In the genomic region with DNA sequence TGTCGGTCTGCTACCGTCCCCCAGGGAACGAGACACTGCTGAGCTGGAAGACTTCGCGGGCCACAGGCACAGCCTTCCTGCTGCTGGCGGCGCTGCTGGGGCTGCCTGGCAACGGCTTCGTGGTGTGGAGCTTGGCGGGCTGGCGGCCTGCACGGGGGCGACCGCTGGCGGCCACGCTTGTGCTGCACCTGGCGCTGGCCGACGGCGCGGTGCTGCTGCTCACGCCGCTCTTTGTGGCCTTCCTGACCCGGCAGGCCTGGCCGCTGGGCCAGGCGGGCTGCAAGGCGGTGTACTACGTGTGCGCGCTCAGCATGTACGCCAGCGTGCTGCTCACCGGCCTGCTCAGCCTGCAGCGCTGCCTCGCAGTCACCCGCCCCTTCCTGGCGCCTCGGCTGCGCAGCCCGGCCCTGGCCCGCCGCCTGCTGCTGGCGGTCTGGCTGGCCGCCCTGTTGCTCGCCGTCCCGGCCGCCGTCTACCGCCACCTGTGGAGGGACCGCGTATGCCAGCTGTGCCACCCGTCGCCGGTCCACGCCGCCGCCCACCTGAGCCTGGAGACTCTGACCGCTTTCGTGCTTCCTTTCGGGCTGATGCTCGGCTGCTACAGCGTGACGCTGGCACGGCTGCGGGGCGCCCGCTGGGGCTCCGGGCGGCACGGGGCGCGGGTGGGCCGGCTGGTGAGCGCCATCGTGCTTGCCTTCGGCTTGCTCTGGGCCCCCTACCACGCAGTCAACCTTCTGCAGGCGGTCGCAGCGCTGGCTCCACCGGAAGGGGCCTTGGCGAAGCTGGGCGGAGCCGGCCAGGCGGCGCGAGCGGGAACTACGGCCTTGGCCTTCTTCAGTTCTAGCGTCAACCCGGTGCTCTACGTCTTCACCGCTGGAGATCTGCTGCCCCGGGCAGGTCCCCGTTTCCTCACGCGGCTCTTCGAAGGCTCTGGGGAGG, we compare ENCODE assay signal across 8 cellular contexts. TPM values are rescaled to one million over a fixed set of nuclear protein-coding genes. Genes with fewer than 3 reads are reported as not detected.
DNase-seq lines count a peak whose midpoint lies in the region; ATAC-seq and TF ChIP-seq lines count a peak whose summit lies in the region.

A gene with protein sequence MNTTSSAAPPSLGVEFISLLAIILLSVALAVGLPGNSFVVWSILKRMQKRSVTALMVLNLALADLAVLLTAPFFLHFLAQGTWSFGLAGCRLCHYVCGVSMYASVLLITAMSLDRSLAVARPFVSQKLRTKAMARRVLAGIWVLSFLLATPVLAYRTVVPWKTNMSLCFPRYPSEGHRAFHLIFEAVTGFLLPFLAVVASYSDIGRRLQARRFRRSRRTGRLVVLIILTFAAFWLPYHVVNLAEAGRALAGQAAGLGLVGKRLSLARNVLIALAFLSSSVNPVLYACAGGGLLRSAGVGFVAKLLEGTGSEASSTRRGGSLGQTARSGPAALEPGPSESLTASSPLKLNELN (plus strand): TSS at position 837 of the 939 bp plus-strand sequence. CDS start 4,150 bp downstream, outside the sequence.

- no peaks in the 10 kb centered on the region for H3K9me3 Mint-ChIP-seq in activated CD4-positive, alpha-beta T cell treated with anti-CD3 and anti-CD28 coated beads for 36 hours (ENCODE audit: low read depth)
- no peaks in the 10 kb centered on the region for H3K9me3 Mint-ChIP-seq in stimulated activated memory B cell treated with anti-CD40 and anti-IgM and Interleukin-4, amounts not matched to agents 10 μg/mL and 1 μg/mL and 100 μg/mL, for 72 hours

- H3K4me1 Mint-ChIP-seq in activated CD4-positive, alpha-beta T cell treated with anti-CD3 and anti-CD28 coated beads for 36 hours = peaks cover 61% of the 10 kb centered on the region
- peaks cover 58% of the 10 kb centered on the region for H3K4me1 Mint-ChIP-seq in stimulated activated memory B cell treated with anti-CD40 and anti-IgM and Interleukin-4, amounts not matched to agents 10 μg/mL and 1 μg/mL and 100 μg/mL, for 72 hours

- H3K9ac ChIP-seq in colonic mucosa (ENCODE audit: low read depth in 2 of 2, low read length in 2 of 2) = peak within 1 kb of the TSS; percentile 48 to 82

- no peaks in the 10 kb centered on the region for H3K27me3 ChIP-seq in colonic mucosa

- H3K36me3 ChIP-seq in colonic mucosa = no peaks in the 10 kb centered on the region

- CTCF ChIA-PET in activated CD4-positive, alpha-beta T cell treated with anti-CD3 and anti-CD28 coated beads for 36 hours (lab: Charles Lee) = interaction anchor here (0.6 to 16.5 kb wide), 16 partner anchors 9 to 202 kb away, joined by 3 to 430 read pairs (median 6); a partner anchor contains a TSS

- H3K9me3 ChIP-seq in colonic mucosa = no peaks in the 10 kb centered on the region

- peak within 1 kb of the TSS; percentile 50 for H3K4me3 ChIP-seq in colonic mucosa

- H3K27me3 Mint-ChIP-seq in activated CD4-positive, alpha-beta T cell treated with anti-CD3 and anti-CD28 coated beads for 36 hours = no peaks in the 10 kb centered on the region
- no peaks in the 10 kb centered on the region for H3K27me3 Mint-ChIP-seq in stimulated activated memory B cell treated with anti-CD40 and anti-IgM and Interleukin-4, amounts not matched to agents 10 μg/mL and 1 μg/mL and 100 μg/mL, for 72 hours

- intact Hi-C loops in activated CD4-positive, alpha-beta T cell treated with anti-CD3 and anti-CD28 coated beads for 36 hours (cut with DNase I, micrococcal nuclease) = loop anchor here (1.0 to 2.0 kb wide), 3 partner anchors 14 to 120 kb away; no protein-coding TSS in a partner anchor
- intact Hi-C loops in colonic mucosa (cut with DNase I) = no loop called here

- POLR2A ChIA-PET in activated CD4-positive, alpha-beta T cell treated with anti-CD3 and anti-CD28 coated beads for 36 hours (lab: Charles Lee) = interaction anchor here (0.6 to 1.4 kb wide), 4 partner anchors 11 to 102 kb away, joined by 3 to 6 read pairs (median 4); a partner anchor contains a TSS

- H3K27ac ChIP-seq in colonic mucosa = peak within 1 kb of the TSS; percentile 62

- peak; percentile 56 for ATAC-seq in GM19455 (IDR thresholded peaks at IDR 0.05; ENCODE audit: unreplicated experiment)
- ATAC-seq in activated CD4-positive, alpha-beta T cell treated with anti-CD3 and anti-CD28 coated beads for 36 hours = peak; percentile 83
- peak; percentile 89 for ATAC-seq in stimulated activated memory B cell treated with anti-CD40 and anti-IgM and Interleukin-4, amounts not matched to agents 10 μg/mL and 1 μg/mL and 100 μg/mL, for 72 hours

- DNase-seq in COLO668 (lab: John Stamatoyannopoulos, UW; ENCODE audit: unreplicated experiment) (peak; percentile 88), HPDE6-E6E7 (ENCODE audit: extremely low spot score) (peak; percentile 51), colonic mucosa (peak; percentile 76), medulla oblongata (ENCODE audit: extremely low spot score) (peak; percentile 70), RKO (ENCODE audit: low spot score) (no peak)
- DNase-seq in activated CD4-positive, alpha-beta T cell treated with anti-CD3 and anti-CD28 coated beads for 36 hours = peak; percentile 81

- peak within 1 kb of the TSS; percentile 77 for H3K27ac Mint-ChIP-seq in activated CD4-positive, alpha-beta T cell treated with anti-CD3 and anti-CD28 coated beads for 36 hours
- peak within 1 kb of the TSS; percentile 77 for H3K27ac Mint-ChIP-seq in stimulated activated memory B cell treated with anti-CD40 and anti-IgM and Interleukin-4, amounts not matched to agents 10 μg/mL and 1 μg/mL and 100 μg/mL, for 72 hours

- peak within 1 kb of the TSS; percentile 70 for H3K4me3 Mint-ChIP-seq in activated CD4-positive, alpha-beta T cell treated with anti-CD3 and anti-CD28 coated beads for 36 hours
- peak within 1 kb of the TSS; percentile 76 for H3K4me3 Mint-ChIP-seq in stimulated activated memory B cell treated with anti-CD40 and anti-IgM and Interleukin-4, amounts not matched to agents 10 μg/mL and 1 μg/mL and 100 μg/mL, for 72 hours

- peak; percentile 35 for TF ChIP-seq CTCF in colonic mucosa (IDR thresholded peaks at IDR 0.05)

- H3K36me3 Mint-ChIP-seq in activated CD4-positive, alpha-beta T cell treated with anti-CD3 and anti-CD28 coated beads for 36 hours (ENCODE audit: low read depth) = peaks cover 32% of the 10 kb centered on the region
- H3K36me3 Mint-ChIP-seq in stimulated activated memory B cell treated with anti-CD40 and anti-IgM and Interleukin-4, amounts not matched to agents 10 μg/mL and 1 μg/mL and 100 μg/mL, for 72 hours = peaks cover 22% of the 10 kb centered on the region

- peaks cover 8% of the 10 kb centered on the region for H3K4me1 ChIP-seq in colonic mucosa

RNA-seq across cellular contexts. Expression of the gene that starts here (rescaled TPM):
- 10 to 100 TPM; 10.1 to 14.2 TPM for total RNA-seq in activated CD4-positive, alpha-beta T cell treated with anti-CD3 and anti-CD28 coated beads for 36 hours
- total RNA-seq in colonic mucosa = 1 to 10 TPM; 1.5 to 4.0 TPM
